In genomic region chr18:6571239-6571602, GRCh38 we compare ENCODE assay signal across 23 cellular contexts.
DNase-seq lines count a peak whose midpoint lies in the region; ATAC-seq, FAIRE-seq and TF ChIP-seq lines count a peak whose summit lies in the region.
"Had no signal": no experiment of that assay in that cellular context is flagged by ENCODE, and none has a peak within 500 bp of the region (broad histone marks: within the 10 kb centered on the region; RNA-seq: fewer than 3 reads in every experiment).

No MANE protein-coding gene starts in this region.

- no peaks in the 10 kb centered on the region for H3K36me3 Mint-ChIP-seq in naive thymus-derived CD4-positive, alpha-beta T cell
- H3K36me3 Mint-ChIP-seq in T-helper 17 cell (ENCODE audit: low read depth), result no peaks in the 10 kb centered on the region
- H3K36me3 Mint-ChIP-seq: IgD-negative memory B cell had no signal

- DNase-seq in NCI-H748 (lab: John Stamatoyannopoulos, UW; ENCODE audit: unreplicated experiment) (peak; percentile 26), NCI-H748 treated with DMSO at 0.1 percent for 48 hours (lab: John Stamatoyannopoulos, UW) (no peak), NCI-H69 (lab: John Stamatoyannopoulos, UW) (peak; percentile 23), esophagus muscularis mucosa (ENCODE audit: extremely low spot score) (peak; percentile 88), frontal cortex (ENCODE audit: low spot score in 2 of 2) (no peak), T-helper 17 cell (no peak)
- no peak for DNase-seq in naive thymus-derived CD4-positive, alpha-beta T cell
- DNase-seq: AML-193; Caco-2; CD4-positive, alpha-beta T cell; DMS79 treated with DMSO at 0.1 percent for 48 hours; GF-D8; GM23248; H7; KBM-7 had no signal

- WGBS in esophagus muscularis mucosa, result 76% methylated on average over 2 of the region's 3 CpGs

- TF ChIP-seq EP300 in esophagus muscularis mucosa (IDR thresholded peaks at IDR 0.05), result no peak

- no peaks in the 10 kb centered on the region for H3K4me1 ChIP-seq in esophagus muscularis mucosa
- no peaks in the 10 kb centered on the region for H3K4me1 ChIP-seq in naive thymus-derived CD4-positive, alpha-beta T cell (ENCODE audit: control insufficient read depth in 2 of 2, insufficient read depth in 2 of 2, low read length in 2 of 2)
- H3K4me1 ChIP-seq: A549 had no signal

- no peak for ATAC-seq in GM19023 (IDR thresholded peaks at IDR 0.05; ENCODE audit: unreplicated experiment)
- no peak for ATAC-seq in naive thymus-derived CD4-positive, alpha-beta T cell
- ATAC-seq in T-helper 17 cell, result no peak
- ATAC-seq: A549, HepG2 had no signal

- no peak for TF ChIP-seq CTCF in esophagus muscularis mucosa (IDR thresholded peaks at IDR 0.05)

- H3K4me3 ChIP-seq in esophagus muscularis mucosa, result no peak overlapping the region
- no peak overlapping the region for H3K4me3 ChIP-seq in naive thymus-derived CD4-positive, alpha-beta T cell (ENCODE audit: low read length)
- H3K4me3 ChIP-seq: A549, GM23248 had no signal

- no peak overlapping the region for H3K27ac Mint-ChIP-seq in naive thymus-derived CD4-positive, alpha-beta T cell
- no peak overlapping the region for H3K27ac Mint-ChIP-seq in T-helper 17 cell
- H3K27ac Mint-ChIP-seq: CD4-positive, alpha-beta T cell; IgD-negative memory B cell had no signal

- no peaks in the 10 kb centered on the region for H3K27me3 Mint-ChIP-seq in naive thymus-derived CD4-positive, alpha-beta T cell
- H3K27me3 Mint-ChIP-seq in T-helper 17 cell, result no peaks in the 10 kb centered on the region
- H3K27me3 Mint-ChIP-seq: CD4-positive, alpha-beta T cell; IgD-negative memory B cell had no signal

- H3K9me3 Mint-ChIP-seq in naive thymus-derived CD4-positive, alpha-beta T cell, result peaks cover 0 to 6% (median 0%) of the 10 kb centered on the region in 11 donors

- CTCF ChIA-PET in naive thymus-derived CD4-positive, alpha-beta T cell (lab: Charles Lee), result no interaction called here

- H3K27me3 ChIP-seq in esophagus muscularis mucosa, result no peaks in the 10 kb centered on the region
- no peaks in the 10 kb centered on the region for H3K27me3 ChIP-seq in naive thymus-derived CD4-positive, alpha-beta T cell (ENCODE audit: control insufficient read depth in 2 of 2, insufficient read depth in 2 of 2, low read length in 2 of 2)

- intact Hi-C loops in esophagus muscularis mucosa (cut with DNase I), result no loop called here
- intact Hi-C loops in naive thymus-derived CD4-positive, alpha-beta T cell (cut with micrococcal nuclease), result no loop called here

- H3K27ac ChIP-seq in esophagus muscularis mucosa (replicated peaks in 1 of 4), result no peak overlapping the region
- H3K27ac ChIP-seq in naive thymus-derived CD4-positive, alpha-beta T cell (ENCODE audit: low read depth, low read length), result no peak overlapping the region
- H3K27ac ChIP-seq: 22Rv1, A549, C4-2B, GM23248, HL-60 had no signal

- H3K4me1 Mint-ChIP-seq in naive thymus-derived CD4-positive, alpha-beta T cell, result no peaks in the 10 kb centered on the region
- no peaks in the 10 kb centered on the region for H3K4me1 Mint-ChIP-seq in T-helper 17 cell
- H3K4me1 Mint-ChIP-seq: IgD-negative memory B cell had no signal

- no peaks in the 10 kb centered on the region for H3K36me3 ChIP-seq in esophagus muscularis mucosa
- no peaks in the 10 kb centered on the region for H3K36me3 ChIP-seq in naive thymus-derived CD4-positive, alpha-beta T cell (ENCODE audit: control insufficient read depth in 2 of 3, insufficient read depth in 3 of 3, low read length in 3 of 3)

- FAIRE-seq in frontal cortex (lab: Jason Lieb, UNC), result no peak
- FAIRE-seq: A549, D721Med, HepG2 had no signal

- no peaks in the 10 kb centered on the region for H3K9me3 ChIP-seq in esophagus muscularis mucosa
- no peaks in the 10 kb centered on the region for H3K9me3 ChIP-seq in naive thymus-derived CD4-positive, alpha-beta T cell (ENCODE audit: control insufficient read depth in 2 of 3, low read length in 3 of 3)
- H3K9me3 ChIP-seq in T-helper 17 cell (ENCODE audit: control insufficient read depth, low read length, poor library complexity, severe bottlenecking), result peaks cover 5% of the 10 kb centered on the region
- H3K9me3 ChIP-seq: A549, Caco-2 had no signal

- no peak for TF ChIP-seq POLR2A in esophagus muscularis mucosa (IDR thresholded peaks at IDR 0.05; ENCODE audit: low read depth)

- H3K4me3 Mint-ChIP-seq in naive thymus-derived CD4-positive, alpha-beta T cell, result no peak overlapping the region
- H3K4me3 Mint-ChIP-seq in T-helper 17 cell, result no peak overlapping the region
- H3K4me3 Mint-ChIP-seq: CD4-positive, alpha-beta T cell; IgD-negative memory B cell had no signal

- POLR2A ChIA-PET in naive thymus-derived CD4-positive, alpha-beta T cell (lab: Charles Lee), result no interaction called here

Comparison
In these comparisons a context has a peak if more than half of its experiments do, and no peak if none do; other contexts are left out.
1. DNase-seq: peak in NCI-H748 (single experiment), NCI-H69 (single experiment) and esophagus muscularis mucosa (single experiment); none in NCI-H748 treated with DMSO at 0.1 percent for 48 hours (single experiment), frontal cortex (0 of 2), naive thymus-derived CD4-positive, alpha-beta T cell (0 of 9) and T-helper 17 cell (0 of 3).